31 cellular contexts compared by ENCODE assay signal in the genomic region with DNA sequence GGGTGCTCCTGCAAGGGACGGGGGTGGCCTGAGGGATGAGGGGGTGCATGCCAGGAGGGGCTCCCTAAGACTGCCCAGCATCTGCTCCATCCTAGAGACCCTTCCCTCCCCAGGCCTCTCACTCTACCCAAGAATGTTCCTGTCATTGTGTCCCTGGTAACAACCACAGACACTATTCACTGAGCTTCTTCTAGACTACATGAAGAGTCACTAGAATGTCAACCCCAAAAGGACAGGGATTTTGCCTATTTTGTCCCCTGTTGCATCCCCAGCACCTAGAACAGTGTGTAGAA. TPM values are rescaled to one million over a fixed set of nuclear protein-coding genes. Genes with fewer than 3 reads are reported as not detected.
DNase-seq lines count a peak whose midpoint lies in the region; ATAC-seq lines count a peak whose summit lies in the region.
"Had no signal": no experiment of that assay in that cellular context is flagged by ENCODE, and none has a peak within 500 bp of the region (broad histone marks: within the 10 kb centered on the region; RNA-seq: fewer than 3 reads in every experiment).

No MANE protein-coding gene starts in this region.

- ATAC-seq in natural killer cell treated with Interleukin-12 subunit alpha and Interleukin-12 subunit beta and Interleukin-15 and Interleukin-18, amount 100 ng/mL, for 72 hours: no peak
- no peak for ATAC-seq in HG03565 (IDR thresholded peaks at IDR 0.05; ENCODE audit: unreplicated experiment)
- ATAC-seq: lower lobe of right lung; pancreas; PC-3; Right ventricle myocardium inferior; stimulated activated naive B cell treated with anti-CD40 and anti-IgM and Interleukin-4, amounts not matched to agents 10 μg/mL and 1 μg/mL and 100 μg/mL, for 72 hours had no signal

- H3K4me1 Mint-ChIP-seq in T-helper 1 cell treated with Interleukin-12 subunit alpha and Interleukin-12 subunit beta and Interleukin-4 antibody, amounts not matched to agents 30 μg/mL and 1 μg/mL, for 36 hours (ENCODE audit: low read depth): peaks cover 36% of the 10 kb centered on the region
- peaks cover 63% of the 10 kb centered on the region for H3K4me1 Mint-ChIP-seq in activated naive CD4-positive, alpha-beta T cell treated with anti-CD3 and anti-CD28 coated beads, Interleukin-2, amount 10 ng/mL, durations not matched to agents 7 days and 5 days
- H3K4me1 Mint-ChIP-seq in activated T-helper 1 cell treated with anti-CD3 and anti-CD28 coated beads, Interleukin-12 subunit alpha, Interleukin-12 subunit beta, Interleukin-2, Interleukin-4 antibody, amounts not matched to agents 30 ng/mL and 10 ng/mL and 1 ng/mL, durations not matched to agents 14 hours and 24 hours and 36 hours (ENCODE audit: low read depth): peaks cover 45% of the 10 kb centered on the region
- H3K4me1 Mint-ChIP-seq in natural killer cell treated with Interleukin-12 subunit alpha and Interleukin-12 subunit beta and Interleukin-15 and Interleukin-18, amount 100 ng/mL, for 72 hours (ENCODE audit: low read depth in 2 of 2): peaks cover 29 to 38% of the 10 kb centered on the region in 2 donors

- CTCF ChIA-PET in activated naive CD4-positive, alpha-beta T cell treated with anti-CD3 and anti-CD28 coated beads, Interleukin-2, amount 10 ng/mL, durations not matched to agents 7 days and 5 days (lab: Charles Lee): interaction anchor here (1.1 to 1.2 kb wide), 3 partner anchors 9 to 24 kb away, joined by 3 to 5 read pairs (median 3); no protein-coding TSS in a partner anchor

- peaks cover 37% of the 10 kb centered on the region for H3K36me3 Mint-ChIP-seq in T-helper 1 cell treated with Interleukin-12 subunit alpha and Interleukin-12 subunit beta and Interleukin-4 antibody, amounts not matched to agents 30 μg/mL and 1 μg/mL, for 36 hours (ENCODE audit: low read depth)
- H3K36me3 Mint-ChIP-seq in activated naive CD4-positive, alpha-beta T cell treated with anti-CD3 and anti-CD28 coated beads, Interleukin-2, amount 10 ng/mL, durations not matched to agents 7 days and 5 days: peaks cover 40% of the 10 kb centered on the region
- H3K36me3 Mint-ChIP-seq in activated T-helper 1 cell treated with anti-CD3 and anti-CD28 coated beads, Interleukin-12 subunit alpha, Interleukin-12 subunit beta, Interleukin-2, Interleukin-4 antibody, amounts not matched to agents 30 ng/mL and 10 ng/mL and 1 ng/mL, durations not matched to agents 14 hours and 24 hours and 36 hours (ENCODE audit: low read depth): peaks cover 34% of the 10 kb centered on the region
- peaks cover 5% of the 10 kb centered on the region for H3K36me3 Mint-ChIP-seq in natural killer cell treated with Interleukin-12 subunit alpha and Interleukin-12 subunit beta and Interleukin-15 and Interleukin-18, amount 100 ng/mL, for 72 hours
- H3K36me3 Mint-ChIP-seq: stimulated activated naive B cell treated with anti-CD40 and anti-IgM and Interleukin-4, amounts not matched to agents 10 μg/mL and 1 μg/mL and 100 μg/mL, for 72 hours had no signal

- intact Hi-C loops in activated T-helper 1 cell treated with anti-CD3 and anti-CD28 coated beads, Interleukin-12 subunit alpha, Interleukin-12 subunit beta, Interleukin-2, Interleukin-4 antibody, amounts not matched to agents 30 ng/mL and 10 ng/mL and 1 ng/mL, durations not matched to agents 14 hours and 24 hours and 36 hours (cut with micrococcal nuclease): loop anchor here (5.0 kb wide), 2 partner anchors 201 to 216 kb away; a partner anchor contains a TSS

- DNase-seq in T-helper 1 cell (no peak), NCI-H2107 treated with DMSO at 0.1 percent for 48 hours (lab: John Stamatoyannopoulos, UW; ENCODE audit: unreplicated experiment) (no peak)
- no peak for DNase-seq in activated naive CD4-positive, alpha-beta T cell treated with anti-CD3 and anti-CD28 coated beads, Interleukin-2, amount 10 ng/mL, durations not matched to agents 7 days and 5 days
- no peak for DNase-seq in activated naive CD4-positive, alpha-beta T cell treated with anti-CD3 and anti-CD28 coated beads, Interleukin-2, amount 50 U/mL, for 16 hours
- no peak for DNase-seq in activated T-helper 1 cell treated with anti-CD3 and anti-CD28 coated beads, Interleukin-12 subunit alpha, Interleukin-12 subunit beta, Interleukin-2, Interleukin-4 antibody, amounts not matched to agents 30 ng/mL and 10 ng/mL and 1 ng/mL, durations not matched to agents 14 hours and 24 hours and 36 hours (ENCODE audit: low spot score)
- DNase-seq in natural killer cell treated with Interleukin-12 subunit alpha and Interleukin-12 subunit beta and Interleukin-15 and Interleukin-18, amount 100 ng/mL, for 72 hours (ENCODE audit: low spot score): no peak
- DNase-seq: activated CD4-positive, alpha-beta T cell treated with anti-CD3 and anti-CD28 coated beads for 4 hours; activated naive CD4-positive, alpha-beta T cell treated with Interleukin-2 at 50 U/mL for 16 hours; aorta; Calu3; DND-41; GF-D8; HCEC 1CT; hippocampal formation; IMR-90; lower lobe of right lung; NCI-H1436 treated with DMSO at 0.1 percent for 48 hours; NCI-H2081 treated with DMSO at 0.1 percent for 48 hours; NCI-H226; NCI-H526 treated with DMSO at 0.1 percent for 48 hours; nephron progenitor cell; PC-3; SK-N-SH; stimulated activated naive B cell treated with anti-CD40 and anti-IgM and Interleukin-4, amounts not matched to agents 10 μg/mL and 1 μg/mL and 100 μg/mL, for 72 hours; testis had no signal

- H3K4me3 Mint-ChIP-seq in T-helper 1 cell treated with Interleukin-12 subunit alpha and Interleukin-12 subunit beta and Interleukin-4 antibody, amounts not matched to agents 30 μg/mL and 1 μg/mL, for 36 hours: peak overlapping the region; percentile 41
- no peak overlapping the region for H3K4me3 Mint-ChIP-seq in activated naive CD4-positive, alpha-beta T cell treated with anti-CD3 and anti-CD28 coated beads, Interleukin-2, amount 10 ng/mL, durations not matched to agents 7 days and 5 days
- H3K4me3 Mint-ChIP-seq in activated T-helper 1 cell treated with anti-CD3 and anti-CD28 coated beads, Interleukin-12 subunit alpha, Interleukin-12 subunit beta, Interleukin-2, Interleukin-4 antibody, amounts not matched to agents 30 ng/mL and 10 ng/mL and 1 ng/mL, durations not matched to agents 14 hours and 24 hours and 36 hours: peak overlapping the region; percentile 57
- H3K4me3 Mint-ChIP-seq in natural killer cell treated with Interleukin-12 subunit alpha and Interleukin-12 subunit beta and Interleukin-15 and Interleukin-18, amount 100 ng/mL, for 72 hours: peak overlapping the region; percentile 62
- H3K4me3 Mint-ChIP-seq: nephron progenitor cell; stimulated activated naive B cell treated with anti-CD40 and anti-IgM and Interleukin-4, amounts not matched to agents 10 μg/mL and 1 μg/mL and 100 μg/mL, for 72 hours had no signal

- no peaks in the 10 kb centered on the region for H3K9me3 Mint-ChIP-seq in T-helper 1 cell treated with Interleukin-12 subunit alpha and Interleukin-12 subunit beta and Interleukin-4 antibody, amounts not matched to agents 30 μg/mL and 1 μg/mL, for 36 hours
- H3K9me3 Mint-ChIP-seq in activated naive CD4-positive, alpha-beta T cell treated with anti-CD3 and anti-CD28 coated beads, Interleukin-2, amount 10 ng/mL, durations not matched to agents 7 days and 5 days: no peaks in the 10 kb centered on the region
- no peaks in the 10 kb centered on the region for H3K9me3 Mint-ChIP-seq in activated T-helper 1 cell treated with anti-CD3 and anti-CD28 coated beads, Interleukin-12 subunit alpha, Interleukin-12 subunit beta, Interleukin-2, Interleukin-4 antibody, amounts not matched to agents 30 ng/mL and 10 ng/mL and 1 ng/mL, durations not matched to agents 14 hours and 24 hours and 36 hours
- H3K9me3 Mint-ChIP-seq in natural killer cell treated with Interleukin-12 subunit alpha and Interleukin-12 subunit beta and Interleukin-15 and Interleukin-18, amount 100 ng/mL, for 72 hours: no peaks in the 10 kb centered on the region
- H3K9me3 Mint-ChIP-seq: nephron progenitor cell; stimulated activated naive B cell treated with anti-CD40 and anti-IgM and Interleukin-4, amounts not matched to agents 10 μg/mL and 1 μg/mL and 100 μg/mL, for 72 hours had no signal

- peak overlapping the region; percentile 76 for H3K27ac Mint-ChIP-seq in T-helper 1 cell treated with Interleukin-12 subunit alpha and Interleukin-12 subunit beta and Interleukin-4 antibody, amounts not matched to agents 30 μg/mL and 1 μg/mL, for 36 hours
- H3K27ac Mint-ChIP-seq in activated naive CD4-positive, alpha-beta T cell treated with anti-CD3 and anti-CD28 coated beads, Interleukin-2, amount 10 ng/mL, durations not matched to agents 7 days and 5 days: peak overlapping the region; percentile 58
- H3K27ac Mint-ChIP-seq in activated T-helper 1 cell treated with anti-CD3 and anti-CD28 coated beads, Interleukin-12 subunit alpha, Interleukin-12 subunit beta, Interleukin-2, Interleukin-4 antibody, amounts not matched to agents 30 ng/mL and 10 ng/mL and 1 ng/mL, durations not matched to agents 14 hours and 24 hours and 36 hours: peak overlapping the region; percentile 73
- peak overlapping the region; percentile 94 to 98 for H3K27ac Mint-ChIP-seq in natural killer cell treated with Interleukin-12 subunit alpha and Interleukin-12 subunit beta and Interleukin-15 and Interleukin-18, amount 100 ng/mL, for 72 hours
- H3K27ac Mint-ChIP-seq: nephron progenitor cell; stimulated activated naive B cell treated with anti-CD40 and anti-IgM and Interleukin-4, amounts not matched to agents 10 μg/mL and 1 μg/mL and 100 μg/mL, for 72 hours had no signal

- H3K27me3 Mint-ChIP-seq in T-helper 1 cell treated with Interleukin-12 subunit alpha and Interleukin-12 subunit beta and Interleukin-4 antibody, amounts not matched to agents 30 μg/mL and 1 μg/mL, for 36 hours (ENCODE audit: low read depth): no peaks in the 10 kb centered on the region
- H3K27me3 Mint-ChIP-seq in activated naive CD4-positive, alpha-beta T cell treated with anti-CD3 and anti-CD28 coated beads, Interleukin-2, amount 10 ng/mL, durations not matched to agents 7 days and 5 days: peaks cover 4% of the 10 kb centered on the region
- H3K27me3 Mint-ChIP-seq in activated T-helper 1 cell treated with anti-CD3 and anti-CD28 coated beads, Interleukin-12 subunit alpha, Interleukin-12 subunit beta, Interleukin-2, Interleukin-4 antibody, amounts not matched to agents 30 ng/mL and 10 ng/mL and 1 ng/mL, durations not matched to agents 14 hours and 24 hours and 36 hours (ENCODE audit: insufficient read depth): no peaks in the 10 kb centered on the region
- peaks cover 0 to 6% of the 10 kb centered on the region in 2 donors for H3K27me3 Mint-ChIP-seq in natural killer cell treated with Interleukin-12 subunit alpha and Interleukin-12 subunit beta and Interleukin-15 and Interleukin-18, amount 100 ng/mL, for 72 hours

RNA-seq across cellular contexts. Expression of a gene that starts 2.9 kb away (rescaled TPM):
- total RNA-seq in activated T-helper 1 cell treated with anti-CD3 and anti-CD28 coated beads, Interleukin-12 subunit alpha, Interleukin-12 subunit beta, Interleukin-2, Interleukin-4 antibody, amounts not matched to agents 30 ng/mL and 10 ng/mL and 1 ng/mL, durations not matched to agents 14 hours and 24 hours and 36 hours: 151 and 158 TPM in 2 replicates
- total RNA-seq in natural killer cell treated with Interleukin-12 subunit alpha and Interleukin-12 subunit beta and Interleukin-15 and Interleukin-18, amount 100 ng/mL, for 72 hours: 100 to 1,000 TPM in 1 of 2 donors, 10 to 100 TPM in 1; 83.6 to 106 TPM

RNA-seq across cellular contexts. Expression of a gene that starts 28.4 kb away (rescaled TPM):
- total RNA-seq in activated T-helper 1 cell treated with anti-CD3 and anti-CD28 coated beads, Interleukin-12 subunit alpha, Interleukin-12 subunit beta, Interleukin-2, Interleukin-4 antibody, amounts not matched to agents 30 ng/mL and 10 ng/mL and 1 ng/mL, durations not matched to agents 14 hours and 24 hours and 36 hours: 1.8 and 2.2 TPM in 2 replicates
- total RNA-seq in natural killer cell treated with Interleukin-12 subunit alpha and Interleukin-12 subunit beta and Interleukin-15 and Interleukin-18, amount 100 ng/mL, for 72 hours: under 1 TPM; 0.33 to 0.81 TPM

RNA-seq across cellular contexts. Expression of a gene that starts 38.5 kb away (rescaled TPM):
- 1.2 and 1.8 TPM in 2 replicates for total RNA-seq in activated T-helper 1 cell treated with anti-CD3 and anti-CD28 coated beads, Interleukin-12 subunit alpha, Interleukin-12 subunit beta, Interleukin-2, Interleukin-4 antibody, amounts not matched to agents 30 ng/mL and 10 ng/mL and 1 ng/mL, durations not matched to agents 14 hours and 24 hours and 36 hours
- under 1 TPM; 0.14 to 0.84 TPM for total RNA-seq in natural killer cell treated with Interleukin-12 subunit alpha and Interleukin-12 subunit beta and Interleukin-15 and Interleukin-18, amount 100 ng/mL, for 72 hours

RNA-seq across cellular contexts. Expression of a gene that starts 43.3 kb away (rescaled TPM):
- 0.27 and 0.29 TPM in 2 replicates for total RNA-seq in activated T-helper 1 cell treated with anti-CD3 and anti-CD28 coated beads, Interleukin-12 subunit alpha, Interleukin-12 subunit beta, Interleukin-2, Interleukin-4 antibody, amounts not matched to agents 30 ng/mL and 10 ng/mL and 1 ng/mL, durations not matched to agents 14 hours and 24 hours and 36 hours
- not detected for total RNA-seq in natural killer cell treated with Interleukin-12 subunit alpha and Interleukin-12 subunit beta and Interleukin-15 and Interleukin-18, amount 100 ng/mL, for 72 hours
- total RNA-seq: Calu3, IMR-90, mononuclear cell, Right ventricle myocardium inferior, skeletal muscle tissue had no signal
